In genomic region chr1:19447550-19447949, GRCh38 we compare ENCODE assay signal across 10 cellular contexts. TPM values are rescaled to one million over a fixed set of nuclear protein-coding genes. Genes with fewer than 3 reads are reported as not detected.
DNase-seq lines count a peak whose midpoint lies in the region; ATAC-seq and TF ChIP-seq lines count a peak whose summit lies in the region.
"Had no signal": no experiment of that assay in that cellular context is flagged by ENCODE, and none has a peak within 500 bp of the region (broad histone marks: within the 10 kb centered on the region; RNA-seq: fewer than 3 reads in every experiment).

No MANE protein-coding gene starts in this region.

- ATAC-seq in GM19397 (IDR thresholded peaks at IDR 0.05; ENCODE audit: unreplicated experiment): no peak
- no peak for ATAC-seq in GM21360 (IDR thresholded peaks at IDR 0.05; ENCODE audit: unreplicated experiment)

- H3K4me3 ChIP-seq in right atrium auricular region (no peak overlapping the region), dorsolateral prefrontal cortex (no peak overlapping the region), ovary (no peak overlapping the region), vagina (no peak overlapping the region)

- peak overlapping the region; percentile 65 to 67 for H3K27ac ChIP-seq in right atrium auricular region
- H3K27ac ChIP-seq in dorsolateral prefrontal cortex: peak overlapping the region in 42 of 59 donors; percentile 0 to 88 (median 68)
- peak overlapping the region; percentile 47 to 89 for H3K27ac ChIP-seq in ovary
- H3K27ac ChIP-seq in vagina: peak overlapping the region; percentile 86

- no peak for TF ChIP-seq EP300 in ovary (IDR thresholded peaks at IDR 0.05)

- peaks cover 0 to 85% of the 10 kb centered on the region in 2 donors for H3K4me1 ChIP-seq in right atrium auricular region
- peaks cover 57% of the 10 kb centered on the region for H3K4me1 ChIP-seq in ovary (ENCODE audit: insufficient read depth)
- H3K4me1 ChIP-seq in vagina: peaks cover 92% of the 10 kb centered on the region

- no peaks in the 10 kb centered on the region for H3K36me3 ChIP-seq in right atrium auricular region
- H3K36me3 ChIP-seq in ovary: no peaks in the 10 kb centered on the region
- H3K36me3 ChIP-seq in vagina: no peaks in the 10 kb centered on the region

- H3K27me3 ChIP-seq in right atrium auricular region (no peaks in the 10 kb centered on the region), dorsolateral prefrontal cortex (no peaks in the 10 kb centered on the region), ovary (no peaks in the 10 kb centered on the region), vagina (no peaks in the 10 kb centered on the region)

- DNase-seq in right atrium auricular region (ENCODE audit: low spot score) (no peak), cardiac septum (ENCODE audit: low spot score) (no peak), dorsolateral prefrontal cortex (no peak), ovary (peak in 1 of 5 donors; percentile 19), vagina (ENCODE audit: extremely low spot score in 2 of 2) (no peak), NCI-H2107 (lab: John Stamatoyannopoulos, UW) (no peak)
- DNase-seq: cortex of kidney, NCI-H446 had no signal

- TF ChIP-seq CTCF in right atrium auricular region (IDR thresholded peaks at IDR 0.05) (no peak), dorsolateral prefrontal cortex (IDR thresholded peaks at IDR 0.05 in 54 of 56, conservative IDR thresholded peaks at IDR 0.05 in 2 of 56; ENCODE audit: low read depth in 1 of 56, partially characterized antibody in 56 of 56) (no peak), ovary (IDR thresholded peaks at IDR 0.05) (no peak), vagina (IDR thresholded peaks at IDR 0.05) (no peak)

- TF ChIP-seq POLR2A in ovary (IDR thresholded peaks at IDR 0.05) (no peak), vagina (IDR thresholded peaks at IDR 0.05) (no peak)

- 62 to 71% (median 71%) methylated on average over 9 of the region's 9 CpGs for WGBS in ovary, 3 donors

- H3K9me3 ChIP-seq in right atrium auricular region (no peaks in the 10 kb centered on the region), ovary (no peaks in the 10 kb centered on the region), vagina (no peaks in the 10 kb centered on the region)

- intact Hi-C loops in cardiac septum (cut with DNase I) (no loop called here), dorsolateral prefrontal cortex (cut with DNase I) (loop anchor here in 1 of 2 donors (5.0 kb wide), 1 partner anchor 35 kb away; no protein-coding TSS in a partner anchor), ovary (cut with DNase I) (loop anchor here in 1 of 4 donors (10.0 kb wide), 1 partner anchor 53 kb away; no protein-coding TSS in a partner anchor), vagina (cut with DNase I) (no loop called here)

RNA-seq across cellular contexts. Expression of gene CAPZB, which starts 37.8 kb away (rescaled TPM):
- total RNA-seq in right atrium auricular region (100 to 1,000 TPM in 1 of 2 donors, 10 to 100 TPM in 1; 87.8 to 122 TPM), cardiac septum (213 TPM), dorsolateral prefrontal cortex (100 to 1,000 TPM; 118 to 250 (median 198) TPM), ovary (100 to 1,000 TPM in 5 of 7 donors, 10 to 100 TPM in 2; 85.0 to 347 (median 258) TPM), vagina (152 TPM)
- 100 to 1,000 TPM; 253 to 391 TPM for polyA plus RNA-seq in ovary
